In the genomic region with DNA sequence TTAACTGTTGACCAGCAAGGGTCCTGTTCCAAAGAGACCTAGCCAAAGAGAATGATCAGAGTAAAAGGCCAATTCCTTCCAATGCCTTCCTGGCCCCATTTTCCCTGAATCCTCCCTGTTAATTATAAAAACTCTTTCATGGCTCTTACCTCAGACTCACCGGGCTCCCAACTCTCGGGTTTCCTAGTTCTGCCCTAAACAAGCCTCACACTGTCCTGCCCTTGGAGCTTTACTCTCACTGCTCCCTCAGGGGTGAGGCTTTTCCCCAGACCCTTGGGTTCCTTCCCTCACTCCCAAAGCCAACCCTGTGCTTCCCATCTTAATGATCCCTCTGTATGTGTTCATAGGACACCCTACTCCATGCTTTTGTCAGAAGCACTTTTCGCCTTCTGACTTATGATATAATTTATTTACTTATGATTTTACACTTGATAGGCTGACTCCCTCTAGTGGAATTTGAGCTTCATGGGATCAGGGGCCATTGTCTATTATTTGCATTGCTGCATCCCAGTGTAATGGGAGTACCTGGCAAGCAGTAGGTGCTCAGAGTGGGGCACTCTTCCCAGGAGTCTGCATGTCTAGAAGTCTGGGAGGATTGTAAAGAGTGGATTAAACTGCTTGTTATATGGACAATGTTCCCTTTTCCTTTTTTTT, we compare ENCODE assay signal across 1 cellular context.
TF ChIP-seq lines count a peak whose summit lies in the region.

No MANE protein-coding gene starts in this region.

TF ChIP-seq in HEK293, 187 proteins besides CTCF, POLR2A, EP300 and RAD21 (continued from another document and continues in another):
- TF ChIP-seq ZNF26 (tag by site-specific recombination; IDR thresholded peaks at IDR 0.05) (no peak), GLI4 (tag by site-specific recombination; IDR thresholded peaks at IDR 0.05) (no peak), ZNF404 (tag by site-specific recombination; IDR thresholded peaks at IDR 0.05) (no peak), ZNF791 (tag by site-specific recombination; IDR thresholded peaks at IDR 0.05) (no peak), ZXDB (tag by site-specific recombination; IDR thresholded peaks at IDR 0.05) (no peak; the same call in 1 of the 2 replicates), ZNF18 (tag by site-specific recombination; IDR thresholded peaks at IDR 0.05) (no peak), ZSCAN30 (tag by site-specific recombination; IDR thresholded peaks at IDR 0.05) (no peak), ZNF335 (tag by site-specific recombination; conservative IDR thresholded peaks at IDR 0.05) (peak; percentile 38; the same call in 1 of the 2 replicates), WT1 (tag by site-specific recombination; IDR thresholded peaks at IDR 0.05) (peak; percentile 96), SP3 (tag by site-specific recombination; IDR thresholded peaks at IDR 0.05) (no peak), HOXA7 (CRISPR knock-in tag; IDR thresholded peaks at IDR 0.05; ENCODE audit: borderline replicate concordance) (no peak), ZFP69B (tag by site-specific recombination; IDR thresholded peaks at IDR 0.05) (no peak), ZNF366 (tag by site-specific recombination; conservative IDR thresholded peaks at IDR 0.05) (peak; percentile 21; the same call in 1 of the 2 replicates), ZBTB48 (tag by site-specific recombination; IDR thresholded peaks at IDR 0.05) (peak; percentile 71), OVOL3 (tag by site-specific recombination; IDR thresholded peaks at IDR 0.05) (no peak), ZNF2 (tag by site-specific recombination; IDR thresholded peaks at IDR 0.05) (no peak), ZNF654 (tag by site-specific recombination; IDR thresholded peaks at IDR 0.05; ENCODE audit: low read depth) (peak; percentile 15), KLF17 (tag by site-specific recombination; IDR thresholded peaks at IDR 0.05) (peak; percentile 53; the same call in 1 of the 2 replicates), ZNF610 (tag by site-specific recombination; IDR thresholded peaks at IDR 0.05; ENCODE audit: borderline replicate concordance) (no peak), ZNF548 (tag by site-specific recombination; IDR thresholded peaks at IDR 0.05) (no peak), ZSCAN23 (tag by site-specific recombination; IDR thresholded peaks at IDR 0.05) (no peak), YY2 (tag by site-specific recombination; IDR thresholded peaks at IDR 0.05) (no peak), ZNF830 (tag by site-specific recombination; IDR thresholded peaks at IDR 0.05; ENCODE audit: low read depth) (no peak), ZNF341 (tag by site-specific recombination; IDR thresholded peaks at IDR 0.05; ENCODE audit: low read depth) (no peak), ZNF624 (tag by site-specific recombination; IDR thresholded peaks at IDR 0.05) (no peak), ZNF132 (tag by site-specific recombination; IDR thresholded peaks at IDR 0.05; ENCODE audit: borderline replicate concordance) (no peak), ZNF776 (tag by site-specific recombination; IDR thresholded peaks at IDR 0.05; ENCODE audit: borderline replicate concordance) (no peak), BCL11A (tag by site-specific recombination; IDR thresholded peaks at IDR 0.05; ENCODE audit: low read depth) (no peak), ZNF501 (tag by site-specific recombination; IDR thresholded peaks at IDR 0.05) (no peak), ZNF660 (tag by site-specific recombination; IDR thresholded peaks at IDR 0.05) (no peak), ZNF560 (tag by site-specific recombination; IDR thresholded peaks at IDR 0.05; ENCODE audit: borderline replicate concordance) (no peak), ZFP41 (tag by site-specific recombination; IDR thresholded peaks at IDR 0.05; ENCODE audit: borderline replicate concordance) (no peak), ZEB2 (tag by site-specific recombination; IDR thresholded peaks at IDR 0.05) (no peak), YY1 (tag by site-specific recombination; IDR thresholded peaks at IDR 0.05) (no peak), ZNF521 (tag by site-specific recombination; IDR thresholded peaks at IDR 0.05) (no peak), ZNF416 (tag by site-specific recombination; IDR thresholded peaks at IDR 0.05) (no peak), ZNF561 (tag by site-specific recombination; IDR thresholded peaks at IDR 0.05; ENCODE audit: borderline replicate concordance) (peak; percentile 52; the same call in 1 of the 2 replicates)
- TF ChIP-seq, protein P1, sequence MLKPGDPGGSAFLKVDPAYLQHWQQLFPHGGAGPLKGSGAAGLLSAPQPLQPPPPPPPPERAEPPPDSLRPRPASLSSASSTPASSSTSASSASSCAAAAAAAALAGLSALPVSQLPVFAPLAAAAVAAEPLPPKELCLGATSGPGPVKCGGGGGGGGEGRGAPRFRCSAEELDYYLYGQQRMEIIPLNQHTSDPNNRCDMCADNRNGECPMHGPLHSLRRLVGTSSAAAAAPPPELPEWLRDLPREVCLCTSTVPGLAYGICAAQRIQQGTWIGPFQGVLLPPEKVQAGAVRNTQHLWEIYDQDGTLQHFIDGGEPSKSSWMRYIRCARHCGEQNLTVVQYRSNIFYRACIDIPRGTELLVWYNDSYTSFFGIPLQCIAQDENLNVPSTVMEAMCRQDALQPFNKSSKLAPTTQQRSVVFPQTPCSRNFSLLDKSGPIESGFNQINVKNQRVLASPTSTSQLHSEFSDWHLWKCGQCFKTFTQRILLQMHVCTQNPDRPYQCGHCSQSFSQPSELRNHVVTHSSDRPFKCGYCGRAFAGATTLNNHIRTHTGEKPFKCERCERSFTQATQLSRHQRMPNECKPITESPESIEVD (tag by site-specific recombination; IDR thresholded peaks at IDR 0.05) = peak; percentile 69
- TF ChIP-seq, protein P2, sequence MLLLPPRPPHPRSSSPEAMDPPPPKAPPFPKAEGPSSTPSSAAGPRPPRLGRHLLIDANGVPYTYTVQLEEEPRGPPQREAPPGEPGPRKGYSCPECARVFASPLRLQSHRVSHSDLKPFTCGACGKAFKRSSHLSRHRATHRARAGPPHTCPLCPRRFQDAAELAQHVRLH (tag by site-specific recombination; IDR thresholded peaks at IDR 0.05) = no peak
- TF ChIP-seq, protein P3, sequence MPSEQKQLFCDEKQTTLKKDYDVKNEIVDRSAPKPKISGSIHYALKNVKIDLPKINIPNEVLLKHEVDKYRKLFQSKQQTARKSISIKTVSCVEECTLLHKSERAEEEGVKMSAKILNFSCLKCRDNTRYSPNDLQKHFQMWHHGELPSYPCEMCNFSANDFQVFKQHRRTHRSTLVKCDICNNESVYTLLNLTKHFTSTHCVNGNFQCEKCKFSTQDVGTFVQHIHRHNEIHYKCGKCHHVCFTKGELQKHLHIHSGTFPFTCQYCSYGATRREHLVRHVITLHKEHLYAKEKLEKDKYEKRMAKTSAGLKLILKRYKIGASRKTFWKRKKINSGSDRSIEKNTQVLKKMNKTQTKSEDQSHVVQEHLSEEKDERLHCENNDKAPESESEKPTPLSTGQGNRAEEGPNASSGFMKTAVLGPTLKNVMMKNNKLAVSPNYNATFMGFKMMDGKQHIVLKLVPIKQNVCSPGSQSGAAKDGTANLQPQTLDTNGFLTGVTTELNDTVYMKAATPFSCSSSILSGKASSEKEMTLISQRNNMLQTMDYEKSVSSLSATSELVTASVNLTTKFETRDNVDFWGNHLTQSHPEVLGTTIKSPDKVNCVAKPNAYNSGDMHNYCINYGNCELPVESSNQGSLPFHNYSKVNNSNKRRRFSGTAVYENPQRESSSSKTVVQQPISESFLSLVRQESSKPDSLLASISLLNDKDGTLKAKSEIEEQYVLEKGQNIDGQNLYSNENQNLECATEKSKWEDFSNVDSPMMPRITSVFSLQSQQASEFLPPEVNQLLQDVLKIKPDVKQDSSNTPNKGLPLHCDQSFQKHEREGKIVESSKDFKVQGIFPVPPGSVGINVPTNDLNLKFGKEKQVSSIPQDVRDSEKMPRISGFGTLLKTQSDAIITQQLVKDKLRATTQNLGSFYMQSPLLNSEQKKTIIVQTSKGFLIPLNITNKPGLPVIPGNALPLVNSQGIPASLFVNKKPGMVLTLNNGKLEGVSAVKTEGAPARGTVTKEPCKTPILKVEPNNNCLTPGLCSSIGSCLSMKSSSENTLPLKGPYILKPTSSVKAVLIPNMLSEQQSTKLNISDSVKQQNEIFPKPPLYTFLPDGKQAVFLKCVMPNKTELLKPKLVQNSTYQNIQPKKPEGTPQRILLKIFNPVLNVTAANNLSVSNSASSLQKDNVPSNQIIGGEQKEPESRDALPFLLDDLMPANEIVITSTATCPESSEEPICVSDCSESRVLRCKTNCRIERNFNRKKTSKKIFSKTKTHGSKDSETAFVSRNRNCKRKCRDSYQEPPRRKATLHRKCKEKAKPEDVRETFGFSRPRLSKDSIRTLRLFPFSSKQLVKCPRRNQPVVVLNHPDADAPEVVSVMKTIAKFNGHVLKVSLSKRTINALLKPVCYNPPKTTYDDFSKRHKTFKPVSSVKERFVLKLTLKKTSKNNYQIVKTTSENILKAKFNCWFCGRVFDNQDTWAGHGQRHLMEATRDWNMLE (tag by site-specific recombination; conservative IDR thresholded peaks at IDR 0.05; ENCODE audit: low read depth) = no peak
- TF ChIP-seq, protein P4, sequence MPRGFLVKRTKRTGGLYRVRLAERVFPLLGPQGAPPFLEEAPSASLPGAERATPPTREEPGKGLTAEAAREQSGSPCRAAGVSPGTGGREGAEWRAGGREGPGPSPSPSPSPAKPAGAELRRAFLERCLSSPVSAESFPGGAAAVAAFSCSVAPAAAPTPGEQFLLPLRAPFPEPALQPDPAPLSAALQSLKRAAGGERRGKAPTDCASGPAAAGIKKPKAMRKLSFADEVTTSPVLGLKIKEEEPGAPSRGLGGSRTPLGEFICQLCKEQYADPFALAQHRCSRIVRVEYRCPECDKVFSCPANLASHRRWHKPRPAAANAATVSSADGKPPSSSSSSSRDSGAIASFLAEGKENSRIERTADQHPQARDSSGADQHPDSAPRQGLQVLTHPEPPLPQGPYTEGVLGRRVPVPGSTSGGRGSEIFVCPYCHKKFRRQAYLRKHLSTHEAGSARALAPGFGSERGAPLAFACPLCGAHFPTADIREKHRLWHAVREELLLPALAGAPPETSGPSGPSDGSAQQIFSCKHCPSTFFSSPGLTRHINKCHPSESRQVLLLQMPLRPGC (tag by site-specific recombination; IDR thresholded peaks at IDR 0.05) = no peak
- TF ChIP-seq, protein P5, sequence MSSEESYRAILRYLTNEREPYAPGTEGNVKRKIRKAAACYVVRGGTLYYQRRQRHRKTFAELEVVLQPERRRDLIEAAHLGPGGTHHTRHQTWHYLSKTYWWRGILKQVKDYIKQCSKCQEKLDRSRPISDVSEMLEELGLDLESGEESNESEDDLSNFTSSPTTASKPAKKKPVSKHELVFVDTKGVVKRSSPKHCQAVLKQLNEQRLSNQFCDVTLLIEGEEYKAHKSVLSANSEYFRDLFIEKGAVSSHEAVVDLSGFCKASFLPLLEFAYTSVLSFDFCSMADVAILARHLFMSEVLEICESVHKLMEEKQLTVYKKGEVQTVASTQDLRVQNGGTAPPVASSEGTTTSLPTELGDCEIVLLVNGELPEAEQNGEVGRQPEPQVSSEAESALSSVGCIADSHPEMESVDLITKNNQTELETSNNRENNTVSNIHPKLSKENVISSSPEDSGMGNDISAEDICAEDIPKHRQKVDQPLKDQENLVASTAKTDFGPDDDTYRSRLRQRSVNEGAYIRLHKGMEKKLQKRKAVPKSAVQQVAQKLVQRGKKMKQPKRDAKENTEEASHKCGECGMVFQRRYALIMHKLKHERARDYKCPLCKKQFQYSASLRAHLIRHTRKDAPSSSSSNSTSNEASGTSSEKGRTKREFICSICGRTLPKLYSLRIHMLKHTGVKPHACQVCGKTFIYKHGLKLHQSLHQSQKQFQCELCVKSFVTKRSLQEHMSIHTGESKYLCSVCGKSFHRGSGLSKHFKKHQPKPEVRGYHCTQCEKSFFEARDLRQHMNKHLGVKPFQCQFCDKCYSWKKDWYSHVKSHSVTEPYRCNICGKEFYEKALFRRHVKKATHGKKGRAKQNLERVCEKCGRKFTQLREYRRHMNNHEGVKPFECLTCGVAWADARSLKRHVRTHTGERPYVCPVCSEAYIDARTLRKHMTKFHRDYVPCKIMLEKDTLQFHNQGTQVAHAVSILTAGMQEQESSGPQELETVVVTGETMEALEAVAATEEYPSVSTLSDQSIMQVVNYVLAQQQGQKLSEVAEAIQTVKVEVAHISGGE (tag by site-specific recombination; conservative IDR thresholded peaks at IDR 0.05; ENCODE audit: low read depth) = no peak
